ENCODE assay signal across 8 cellular contexts in the genomic region with DNA sequence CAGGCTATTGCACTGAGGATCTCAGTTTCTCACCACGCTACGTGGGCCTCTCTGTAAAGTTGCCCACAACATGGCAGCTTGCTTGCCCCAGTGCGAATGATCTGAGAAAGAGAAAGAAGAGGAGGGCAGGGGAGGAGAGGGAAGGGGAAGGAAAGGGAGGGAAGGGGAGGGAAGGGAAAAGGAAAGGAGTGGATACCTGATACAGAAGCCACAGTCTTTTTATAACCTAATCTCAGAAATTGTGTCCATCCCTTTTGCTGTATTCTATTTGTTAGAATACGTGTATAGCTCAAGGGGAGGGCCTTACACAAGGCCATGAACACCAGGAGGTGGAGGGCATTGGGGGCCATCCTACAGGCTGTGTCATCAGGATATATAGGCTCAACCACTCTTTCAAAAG.
"Had no signal": no experiment of that assay in that cellular context is flagged by ENCODE, and none has a peak within 500 bp of the region (broad histone marks: within the 10 kb centered on the region; RNA-seq: fewer than 3 reads in every experiment).

No MANE protein-coding gene starts in this region.

- H3K4me3 ChIP-seq: GM23338 had no signal

- FAIRE-seq: H1, H54 had no signal

- H3K4me1 Mint-ChIP-seq: IgD-negative memory B cell had no signal

- ATAC-seq: GM23338 had no signal

- H3K4me3 Mint-ChIP-seq: GM23338, H9, HFFc6, IgD-negative memory B cell had no signal

- H3K27ac Mint-ChIP-seq: GM23338, H9, HFFc6, IgD-negative memory B cell had no signal

- H2AFZ ChIP-seq: GM23338 had no signal

- H3K36me3 Mint-ChIP-seq: IgD-negative memory B cell had no signal

- H3K27ac ChIP-seq: HL-60 had no signal

- H3K4me2 ChIP-seq: GM23338 had no signal

- DNase-seq: H9, HCEC 1CT, HFFc6 had no signal

- H3K9me3 Mint-ChIP-seq: HFFc6 had no signal
